In genomic region chr2:173195100-173195499, GRCh38 we compare ENCODE assay signal across 1 cellular context.
TF ChIP-seq lines count a peak whose summit lies in the region.

No MANE protein-coding gene starts in this region.

TF ChIP-seq in H1, 55 proteins besides CTCF, POLR2A, EP300 and RAD21:
- TF ChIP-seq YY1 (IDR thresholded peaks at IDR 0.05; ENCODE audit: low read depth, low read length) (peak; percentile 57; the same call in 1 of the 2 replicates), RFX5 (IDR thresholded peaks at IDR 0.05; ENCODE audit: borderline replicate concordance, low read depth, low read length) (no peak)
- TF ChIP-seq, protein P1, sequence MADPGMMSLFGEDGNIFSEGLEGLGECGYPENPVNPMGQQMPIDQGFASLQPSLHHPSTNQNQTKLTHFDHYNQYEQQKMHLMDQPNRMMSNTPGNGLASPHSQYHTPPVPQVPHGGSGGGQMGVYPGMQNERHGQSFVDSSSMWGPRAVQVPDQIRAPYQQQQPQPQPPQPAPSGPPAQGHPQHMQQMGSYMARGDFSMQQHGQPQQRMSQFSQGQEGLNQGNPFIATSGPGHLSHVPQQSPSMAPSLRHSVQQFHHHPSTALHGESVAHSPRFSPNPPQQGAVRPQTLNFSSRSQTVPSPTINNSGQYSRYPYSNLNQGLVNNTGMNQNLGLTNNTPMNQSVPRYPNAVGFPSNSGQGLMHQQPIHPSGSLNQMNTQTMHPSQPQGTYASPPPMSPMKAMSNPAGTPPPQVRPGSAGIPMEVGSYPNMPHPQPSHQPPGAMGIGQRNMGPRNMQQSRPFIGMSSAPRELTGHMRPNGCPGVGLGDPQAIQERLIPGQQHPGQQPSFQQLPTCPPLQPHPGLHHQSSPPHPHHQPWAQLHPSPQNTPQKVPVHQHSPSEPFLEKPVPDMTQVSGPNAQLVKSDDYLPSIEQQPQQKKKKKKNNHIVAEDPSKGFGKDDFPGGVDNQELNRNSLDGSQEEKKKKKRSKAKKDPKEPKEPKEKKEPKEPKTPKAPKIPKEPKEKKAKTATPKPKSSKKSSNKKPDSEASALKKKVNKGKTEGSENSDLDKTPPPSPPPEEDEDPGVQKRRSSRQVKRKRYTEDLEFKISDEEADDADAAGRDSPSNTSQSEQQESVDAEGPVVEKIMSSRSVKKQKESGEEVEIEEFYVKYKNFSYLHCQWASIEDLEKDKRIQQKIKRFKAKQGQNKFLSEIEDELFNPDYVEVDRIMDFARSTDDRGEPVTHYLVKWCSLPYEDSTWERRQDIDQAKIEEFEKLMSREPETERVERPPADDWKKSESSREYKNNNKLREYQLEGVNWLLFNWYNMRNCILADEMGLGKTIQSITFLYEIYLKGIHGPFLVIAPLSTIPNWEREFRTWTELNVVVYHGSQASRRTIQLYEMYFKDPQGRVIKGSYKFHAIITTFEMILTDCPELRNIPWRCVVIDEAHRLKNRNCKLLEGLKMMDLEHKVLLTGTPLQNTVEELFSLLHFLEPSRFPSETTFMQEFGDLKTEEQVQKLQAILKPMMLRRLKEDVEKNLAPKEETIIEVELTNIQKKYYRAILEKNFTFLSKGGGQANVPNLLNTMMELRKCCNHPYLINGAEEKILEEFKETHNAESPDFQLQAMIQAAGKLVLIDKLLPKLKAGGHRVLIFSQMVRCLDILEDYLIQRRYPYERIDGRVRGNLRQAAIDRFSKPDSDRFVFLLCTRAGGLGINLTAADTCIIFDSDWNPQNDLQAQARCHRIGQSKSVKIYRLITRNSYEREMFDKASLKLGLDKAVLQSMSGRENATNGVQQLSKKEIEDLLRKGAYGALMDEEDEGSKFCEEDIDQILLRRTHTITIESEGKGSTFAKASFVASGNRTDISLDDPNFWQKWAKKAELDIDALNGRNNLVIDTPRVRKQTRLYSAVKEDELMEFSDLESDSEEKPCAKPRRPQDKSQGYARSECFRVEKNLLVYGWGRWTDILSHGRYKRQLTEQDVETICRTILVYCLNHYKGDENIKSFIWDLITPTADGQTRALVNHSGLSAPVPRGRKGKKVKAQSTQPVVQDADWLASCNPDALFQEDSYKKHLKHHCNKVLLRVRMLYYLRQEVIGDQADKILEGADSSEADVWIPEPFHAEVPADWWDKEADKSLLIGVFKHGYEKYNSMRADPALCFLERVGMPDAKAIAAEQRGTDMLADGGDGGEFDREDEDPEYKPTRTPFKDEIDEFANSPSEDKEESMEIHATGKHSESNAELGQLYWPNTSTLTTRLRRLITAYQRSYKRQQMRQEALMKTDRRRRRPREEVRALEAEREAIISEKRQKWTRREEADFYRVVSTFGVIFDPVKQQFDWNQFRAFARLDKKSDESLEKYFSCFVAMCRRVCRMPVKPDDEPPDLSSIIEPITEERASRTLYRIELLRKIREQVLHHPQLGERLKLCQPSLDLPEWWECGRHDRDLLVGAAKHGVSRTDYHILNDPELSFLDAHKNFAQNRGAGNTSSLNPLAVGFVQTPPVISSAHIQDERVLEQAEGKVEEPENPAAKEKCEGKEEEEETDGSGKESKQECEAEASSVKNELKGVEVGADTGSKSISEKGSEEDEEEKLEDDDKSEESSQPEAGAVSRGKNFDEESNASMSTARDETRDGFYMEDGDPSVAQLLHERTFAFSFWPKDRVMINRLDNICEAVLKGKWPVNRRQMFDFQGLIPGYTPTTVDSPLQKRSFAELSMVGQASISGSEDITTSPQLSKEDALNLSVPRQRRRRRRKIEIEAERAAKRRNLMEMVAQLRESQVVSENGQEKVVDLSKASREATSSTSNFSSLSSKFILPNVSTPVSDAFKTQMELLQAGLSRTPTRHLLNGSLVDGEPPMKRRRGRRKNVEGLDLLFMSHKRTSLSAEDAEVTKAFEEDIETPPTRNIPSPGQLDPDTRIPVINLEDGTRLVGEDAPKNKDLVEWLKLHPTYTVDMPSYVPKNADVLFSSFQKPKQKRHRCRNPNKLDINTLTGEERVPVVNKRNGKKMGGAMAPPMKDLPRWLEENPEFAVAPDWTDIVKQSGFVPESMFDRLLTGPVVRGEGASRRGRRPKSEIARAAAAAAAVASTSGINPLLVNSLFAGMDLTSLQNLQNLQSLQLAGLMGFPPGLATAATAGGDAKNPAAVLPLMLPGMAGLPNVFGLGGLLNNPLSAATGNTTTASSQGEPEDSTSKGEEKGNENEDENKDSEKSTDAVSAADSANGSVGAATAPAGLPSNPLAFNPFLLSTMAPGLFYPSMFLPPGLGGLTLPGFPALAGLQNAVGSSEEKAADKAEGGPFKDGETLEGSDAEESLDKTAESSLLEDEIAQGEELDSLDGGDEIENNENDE (IDR thresholded peaks at IDR 0.05; ENCODE audit: insufficient replicate concordance, low read length): no peak
TF ChIP-seq in H1: peak in this region for 1.
